Comparison of ENCODE assay signal across 1 cellular context in the genomic region with DNA sequence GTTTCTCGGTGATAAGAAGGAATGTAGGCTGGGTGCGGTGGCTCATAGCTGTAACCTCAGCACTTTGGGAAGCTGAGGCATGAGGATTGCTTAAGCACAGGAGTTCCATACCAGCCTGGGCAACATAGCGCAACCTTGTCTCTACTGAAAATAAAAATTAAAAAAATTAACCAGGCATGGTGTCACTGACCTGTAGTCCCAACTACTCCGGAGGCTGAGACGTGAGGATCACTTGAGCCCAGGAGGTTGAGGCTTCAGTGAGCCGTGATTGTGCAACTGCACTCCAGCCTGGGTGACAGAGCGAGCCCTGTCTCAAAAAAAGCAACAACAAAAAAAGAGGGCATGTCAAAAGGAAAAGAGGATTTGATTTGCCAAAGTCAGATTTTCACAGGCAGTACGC.
TF ChIP-seq lines count a peak whose summit lies in the region.

No MANE protein-coding gene starts in this region.

TF ChIP-seq in K562, 482 proteins besides CTCF, POLR2A, EP300 and RAD21:
- no peak for TF ChIP-seq ZNF57 (CRISPR knock-in tag; IDR thresholded peaks at IDR 0.05)
- no peak for TF ChIP-seq MLLT1 (IDR thresholded peaks at IDR 0.05)
- TF ChIP-seq IRF9 (tag; IDR thresholded peaks at IDR 0.05): 0 out of 2 replicates have a peak, but pooled peaks have one; percentile 35
- TF ChIP-seq CREB3L1 (IDR thresholded peaks at IDR 0.05; ENCODE audit: borderline replicate concordance, low read depth): no peak
- 0 out of 2 replicates have a peak, but pooled peaks have one; percentile 18 for TF ChIP-seq THRB (CRISPR knock-in tag; conservative IDR thresholded peaks at IDR 0.05)
- TF ChIP-seq CEBPB (tag; IDR thresholded peaks at IDR 0.05): peak; percentile 76
